Comparison of ENCODE assay signal across 13 cellular contexts in genomic region chr22:17214416-17215043, GRCh38. TPM values are rescaled to one million over a fixed set of nuclear protein-coding genes. Genes with fewer than 3 reads are reported as not detected.
DNase-seq lines count a peak whose midpoint lies in the region; ATAC-seq and TF ChIP-seq lines count a peak whose summit lies in the region.
"Had no signal": no experiment of that assay in that cellular context is flagged by ENCODE, and none has a peak within 500 bp of the region (broad histone marks: within the 10 kb centered on the region; RNA-seq: fewer than 3 reads in every experiment).

No MANE protein-coding gene starts in this region.

- H3K4me1 Mint-ChIP-seq in CD8-positive, alpha-beta T cell (ENCODE audit: low read depth): peaks cover 60% of the 10 kb centered on the region
- H3K4me1 Mint-ChIP-seq in activated CD8-positive, alpha-beta T cell treated with anti-CD3 and anti-CD28 coated beads, Interleukin-2, amount 10 ng/mL, durations not matched to agents 7 days and 5 days (ENCODE audit: low read depth): peaks cover 39% of the 10 kb centered on the region

- no peak overlapping the region for H3K18ac ChIP-seq in mesenchymal stem cell (ENCODE audit: low read depth in 1 of 2, low read length in 2 of 2)

- intact Hi-C loops in CD8-positive, alpha-beta T cell (cut with DNase I, micrococcal nuclease): loop anchor here (1.0 to 10.0 kb wide), 7 partner anchors 42 to 563 kb away; partner anchors contain the start of gene CECR2 (in 1 of the 2)

- no peak overlapping the region for H2BK120ac ChIP-seq in mesenchymal stem cell (ENCODE audit: low read depth, low read length)

- no peak overlapping the region for H2AFZ ChIP-seq in mesenchymal stem cell (ENCODE audit: low read depth, low read length)

- H3K9ac ChIP-seq in BLaER1 (no peak overlapping the region), mesenchymal stem cell (ENCODE audit: low read length) (no peak overlapping the region)

- no peak overlapping the region for H4K8ac ChIP-seq in mesenchymal stem cell (ENCODE audit: low read length)

- H3K9me3 Mint-ChIP-seq in CD8-positive, alpha-beta T cell: no peaks in the 10 kb centered on the region
- no peaks in the 10 kb centered on the region for H3K9me3 Mint-ChIP-seq in activated CD8-positive, alpha-beta T cell treated with anti-CD3 and anti-CD28 coated beads, Interleukin-2, amount 10 ng/mL, durations not matched to agents 7 days and 5 days (ENCODE audit: insufficient read depth)

- no peak overlapping the region for H2BK15ac ChIP-seq in mesenchymal stem cell (ENCODE audit: low read depth, poor library complexity, severe bottlenecking)

- 86% methylated on average over 5 of the region's 5 CpGs for WGBS in mesenchymal stem cell

- H3K4me2 ChIP-seq in BLaER1 (peak overlapping the region; percentile 37), mesenchymal stem cell (ENCODE audit: low read length, poor library complexity, severe bottlenecking) (no peak overlapping the region)

- no peaks in the 10 kb centered on the region for H3K9me3 ChIP-seq in BLaER1
- no peaks in the 10 kb centered on the region for H3K9me3 ChIP-seq in CD8-positive, alpha-beta T cell (ENCODE audit: low read length)
- H3K9me3 ChIP-seq in mesenchymal stem cell (ENCODE audit: control insufficient read depth, low read length): no peaks in the 10 kb centered on the region
- H3K9me3 ChIP-seq: body of pancreas had no signal

- H4K20me1 ChIP-seq in BLaER1: no peaks in the 10 kb centered on the region

- no peak overlapping the region for H3K23ac ChIP-seq in mesenchymal stem cell (ENCODE audit: low read length in 2 of 2)

- H3K4me3 Mint-ChIP-seq in CD8-positive, alpha-beta T cell: peak overlapping the region; percentile 12
- no peak overlapping the region for H3K4me3 Mint-ChIP-seq in activated CD8-positive, alpha-beta T cell treated with anti-CD3 and anti-CD28 coated beads, Interleukin-2, amount 10 ng/mL, durations not matched to agents 7 days and 5 days

- CTCF ChIA-PET in CD8-positive, alpha-beta T cell (lab: Charles Lee): interaction anchor here (1.1 to 2.2 kb wide), 3 partner anchors 10 to 223 kb away, joined by 3 to 8 read pairs (median 3); no protein-coding TSS in a partner anchor
- CTCF ChIA-PET in activated CD8-positive, alpha-beta T cell treated with anti-CD3 and anti-CD28 coated beads, Interleukin-2, amount 10 ng/mL, durations not matched to agents 7 days and 5 days (lab: Charles Lee): interaction anchor here (0.8 to 3.1 kb wide), 6 partner anchors 9 to 287 kb away, joined by 3 to 16 read pairs (median 4); no protein-coding TSS in a partner anchor

- H3K4ac ChIP-seq in mesenchymal stem cell (ENCODE audit: low read depth in 1 of 2, low read length in 2 of 2): no peak overlapping the region

- POLR2A ChIA-PET in CD8-positive, alpha-beta T cell (lab: Charles Lee): interaction anchor here (0.8 kb wide), 1 partner anchor 9 kb away, joined by 3 read pairs; no protein-coding TSS in a partner anchor
- POLR2A ChIA-PET in activated CD8-positive, alpha-beta T cell treated with anti-CD3 and anti-CD28 coated beads, Interleukin-2, amount 10 ng/mL, durations not matched to agents 7 days and 5 days (lab: Charles Lee): no interaction called here

- no peak overlapping the region for H2AK5ac ChIP-seq in mesenchymal stem cell (ENCODE audit: low read length, severe bottlenecking)

- H3K27ac ChIP-seq in BLaER1 (peak overlapping the region; percentile 54), mesenchymal stem cell (ENCODE audit: low read length, poor library complexity, severe bottlenecking) (no peak overlapping the region)
- H3K27ac ChIP-seq in CD8-positive, alpha-beta T cell (ENCODE audit: low read depth, low read length): no peak overlapping the region
- H3K27ac ChIP-seq: body of pancreas, HL-60, VCaP had no signal

- H2BK12ac ChIP-seq in mesenchymal stem cell (ENCODE audit: low read length in 2 of 2): no peak overlapping the region

- no peak overlapping the region for H2BK5ac ChIP-seq in mesenchymal stem cell (ENCODE audit: low read depth, low read length, poor library complexity, severe bottlenecking)

- H3K14ac ChIP-seq in mesenchymal stem cell (ENCODE audit: low read length in 2 of 2): no peak overlapping the region

- TF ChIP-seq CTCF in CD8-positive, alpha-beta T cell (IDR thresholded peaks at IDR 0.05): no peak

- H4K91ac ChIP-seq in mesenchymal stem cell (ENCODE audit: low read length): peak overlapping the region; percentile 39

- H3K4me3 ChIP-seq in BLaER1 (no peak overlapping the region), mesenchymal stem cell (ENCODE audit: insufficient read depth in 1 of 2, low read depth in 1 of 2, low read length in 2 of 2) (no peak overlapping the region)
- H3K4me3 ChIP-seq in CD8-positive, alpha-beta T cell (ENCODE audit: low read depth, low read length): no peak overlapping the region
- H3K4me3 ChIP-seq: body of pancreas had no signal

- H3K27ac Mint-ChIP-seq in CD8-positive, alpha-beta T cell: peak overlapping the region; percentile 89
- peak overlapping the region; percentile 60 for H3K27ac Mint-ChIP-seq in activated CD8-positive, alpha-beta T cell treated with anti-CD3 and anti-CD28 coated beads, Interleukin-2, amount 10 ng/mL, durations not matched to agents 7 days and 5 days

- no peaks in the 10 kb centered on the region for H3K27me3 ChIP-seq in BLaER1
- H3K27me3 ChIP-seq in CD8-positive, alpha-beta T cell (ENCODE audit: insufficient read depth, low read length): no peaks in the 10 kb centered on the region
- H3K27me3 ChIP-seq in mesenchymal stem cell (ENCODE audit: control insufficient read depth in 1 of 2, insufficient read depth in 1 of 2, low read length in 2 of 2): peaks cover 0 to 6% of the 10 kb centered on the region in 2 experiments
- H3K27me3 ChIP-seq: body of pancreas had no signal

- H3K79me1 ChIP-seq in mesenchymal stem cell (replicated peaks; ENCODE audit: low read length, poor library complexity, severe bottlenecking): no peaks in the 10 kb centered on the region

- peaks cover 43% of the 10 kb centered on the region for H3K36me3 Mint-ChIP-seq in CD8-positive, alpha-beta T cell
- peaks cover 28% of the 10 kb centered on the region for H3K36me3 Mint-ChIP-seq in activated CD8-positive, alpha-beta T cell treated with anti-CD3 and anti-CD28 coated beads, Interleukin-2, amount 10 ng/mL, durations not matched to agents 7 days and 5 days (ENCODE audit: low read depth)

- ATAC-seq in CD8-positive, alpha-beta T cell: no peak
- no peak for ATAC-seq in activated CD8-positive, alpha-beta T cell treated with anti-CD3 and anti-CD28 coated beads, Interleukin-2, amount 10 ng/mL, durations not matched to agents 7 days and 5 days
- ATAC-seq in HG03460 (IDR thresholded peaks at IDR 0.05; ENCODE audit: unreplicated experiment) (no peak), GM21390 (IDR thresholded peaks at IDR 0.05; ENCODE audit: unreplicated experiment) (no peak), GM21447 (IDR thresholded peaks at IDR 0.05; ENCODE audit: unreplicated experiment) (no peak)

- H3K36me3 ChIP-seq in BLaER1 (no peaks in the 10 kb centered on the region), mesenchymal stem cell (ENCODE audit: control insufficient read depth in 1 of 2, insufficient read depth in 2 of 2, low read depth in 1 of 2, low read length in 2 of 2) (no peaks in the 10 kb centered on the region)
- H3K36me3 ChIP-seq in CD8-positive, alpha-beta T cell (ENCODE audit: insufficient read depth, low read length): no peaks in the 10 kb centered on the region

- no peaks in the 10 kb centered on the region for H3K27me3 Mint-ChIP-seq in CD8-positive, alpha-beta T cell (ENCODE audit: low read depth)
- H3K27me3 Mint-ChIP-seq in activated CD8-positive, alpha-beta T cell treated with anti-CD3 and anti-CD28 coated beads, Interleukin-2, amount 10 ng/mL, durations not matched to agents 7 days and 5 days (ENCODE audit: low read depth): no peaks in the 10 kb centered on the region

- no peak for DNase-seq in CD8-positive, alpha-beta T cell
- no peak for DNase-seq in activated CD8-positive, alpha-beta T cell treated with anti-CD3 and anti-CD28 coated beads, Interleukin-2, amount 10 ng/mL, durations not matched to agents 7 days and 5 days
- no peak for DNase-seq in mesenchymal stem cell
- DNase-seq in cerebellum (ENCODE audit: low spot score): no peak
- DNase-seq: foreskin melanocyte, KG1 had no signal

- H3K4me1 ChIP-seq in BLaER1 (peaks cover 51% of the 10 kb centered on the region), mesenchymal stem cell (ENCODE audit: control insufficient read depth, insufficient read depth, low read depth, low read length) (no peaks in the 10 kb centered on the region)
- H3K4me1 ChIP-seq in CD8-positive, alpha-beta T cell (ENCODE audit: insufficient read depth, low read length): peaks cover 33% of the 10 kb centered on the region
- H3K4me1 ChIP-seq: body of pancreas had no signal

RNA-seq across cellular contexts. Expression of gene ADA2, which starts 4.7 kb away (rescaled TPM):
- total RNA-seq in CD8-positive, alpha-beta T cell: 10 to 100 TPM; 43.4 to 44.6 TPM
- 10 to 100 TPM; 61.5 to 65.0 TPM for total RNA-seq in activated CD8-positive, alpha-beta T cell treated with anti-CD3 and anti-CD28 coated beads, Interleukin-2, amount 10 ng/mL, durations not matched to agents 7 days and 5 days
- polyA plus RNA-seq in mesenchymal stem cell (2013, experiment 1 of 2): 11.1 TPM
- 11.8 TPM for polyA plus RNA-seq in mesenchymal stem cell (2013, experiment 2 of 2)
- total RNA-seq in cerebellum: 8.0 TPM

RNA-seq across cellular contexts. Expression of gene HDHD5, which starts 55.5 kb away (rescaled TPM):
- 10 to 100 TPM in 1 of 2 experiments, 1 to 10 TPM in 1; 9.2 to 11.0 TPM for total RNA-seq in CD8-positive, alpha-beta T cell
- 10 to 100 TPM; 38.5 to 40.7 TPM for total RNA-seq in activated CD8-positive, alpha-beta T cell treated with anti-CD3 and anti-CD28 coated beads, Interleukin-2, amount 10 ng/mL, durations not matched to agents 7 days and 5 days
- 11.1 TPM for polyA plus RNA-seq in mesenchymal stem cell (2013, experiment 1 of 2)
- polyA plus RNA-seq in mesenchymal stem cell (2013, experiment 2 of 2): 11.9 TPM
- total RNA-seq in cerebellum: 22.0 TPM
